Comparison of ENCODE assay signal across 31 cellular contexts in genomic region chr6:110125361-110125760, GRCh38. TPM values are rescaled to one million over a fixed set of nuclear protein-coding genes. Genes with fewer than 3 reads are reported as not detected.
DNase-seq lines count a peak whose midpoint lies in the region; ATAC-seq and TF ChIP-seq lines count a peak whose summit lies in the region.
"Had no signal": no experiment of that assay in that cellular context is flagged by ENCODE, and none has a peak within 500 bp of the region (broad histone marks: within the 10 kb centered on the region; RNA-seq: fewer than 3 reads in every experiment).

No MANE protein-coding gene starts in this region.

- H3K4me3 ChIP-seq in psoas muscle (no peak overlapping the region), upper lobe of right lung (no peak overlapping the region), heart left ventricle (no peak overlapping the region)
- H3K4me3 ChIP-seq: adrenal gland, GM23248, PC-9 had no signal

- peak; percentile 47 for DNase-seq in COR-L47 (lab: John Stamatoyannopoulos, UW)
- DNase-seq in DMS79 treated with DMSO at 0.1 percent for 48 hours (lab: John Stamatoyannopoulos, UW): peak; percentile 84
- DNase-seq in NCI-H1417 treated with DMSO at 0.1 percent for 48 hours (lab: John Stamatoyannopoulos, UW): peak; percentile 39
- DNase-seq in NCI-H345 treated with DMSO at 0.1 percent for 48 hours (lab: John Stamatoyannopoulos, UW; ENCODE audit: unreplicated experiment): peak; percentile 67
- no peak for DNase-seq in psoas muscle
- no peak for DNase-seq in GF-D8 (lab: John Stamatoyannopoulos, UW)
- DNase-seq in upper lobe of right lung: no peak
- DNase-seq in heart left ventricle: no peak
- DNase-seq: ACHN; activated CD4-positive, alpha-beta memory T cell treated with anti-CD3 and anti-CD28 coated beads for 36 hours; activated CD4-positive, alpha-beta T cell treated with anti-CD3 and anti-CD28 coated beads for 1 hour; activated CD8-positive, alpha-beta memory T cell treated with anti-CD3 and anti-CD28 coated beads, Interleukin-2, amount 50 U/mL, for 4 hours; activated naive CD4-positive, alpha-beta T cell treated with anti-CD3 and anti-CD28 coated beads for 36 hours; adrenal gland; BE2C; CD8-positive, alpha-beta T cell; central memory CD4-positive, alpha-beta T cell; effector memory CD8-positive, alpha-beta T cell; GM23248; hypothalamus; immature natural killer cell; left cardiac atrium; NCI-H1694; NCI-H226; occipital lobe; PC-9; T-helper 17 cell had no signal

- no peaks in the 10 kb centered on the region for H3K4me1 ChIP-seq in psoas muscle
- no peaks in the 10 kb centered on the region for H3K4me1 ChIP-seq in upper lobe of right lung
- H3K4me1 ChIP-seq in heart left ventricle: no peaks in the 10 kb centered on the region
- H3K4me1 ChIP-seq: adrenal gland, BE2C had no signal

- H3K36me3 ChIP-seq in psoas muscle (ENCODE audit: insufficient read depth in 1 of 2, low read depth in 1 of 2) (no peaks in the 10 kb centered on the region), upper lobe of right lung (no peaks in the 10 kb centered on the region), heart left ventricle (no peaks in the 10 kb centered on the region)
- H3K36me3 ChIP-seq: adrenal gland had no signal

- intact Hi-C loops in psoas muscle (cut with DNase I): no loop called here
- intact Hi-C loops in upper lobe of right lung (cut with DNase I): no loop called here
- intact Hi-C loops in heart left ventricle (cut with DNase I): no loop called here

- no peak overlapping the region for H3K27ac ChIP-seq in psoas muscle
- H3K27ac ChIP-seq in upper lobe of right lung: no peak overlapping the region
- no peak overlapping the region for H3K27ac ChIP-seq in heart left ventricle
- H3K27ac ChIP-seq: adrenal gland, GM23248, PC-9 had no signal

- ATAC-seq in psoas muscle (no peak), upper lobe of right lung (no peak), heart left ventricle (no peak)
- ATAC-seq: CD8-positive, alpha-beta T cell; effector memory CD8-positive, alpha-beta T cell; left cardiac atrium; natural killer cell treated with Interleukin-12 subunit alpha and Interleukin-12 subunit beta and Interleukin-15 and Interleukin-18, amount 100 ng/mL, for 72 hours; Right ventricle myocardium inferior; SK-N-SH treated with all-trans-retinoic acid at 6 μM for 48 hours; stimulated activated effector memory CD8-positive, alpha-beta T cell treated with anti-CD3 and anti-CD28 coated beads, Interleukin-12 subunit alpha, Interleukin-12 subunit beta, amount 100 ng/mL, for 72 hours; T-helper 17 cell had no signal

- H3K9me3 ChIP-seq in psoas muscle (no peaks in the 10 kb centered on the region), upper lobe of right lung (no peaks in the 10 kb centered on the region), heart left ventricle (peaks cover 0 to 16% (median 0%) of the 10 kb centered on the region in 12 donors)
- H3K9me3 ChIP-seq: adrenal gland, BE2C had no signal

- TF ChIP-seq CTCF in psoas muscle (IDR thresholded peaks at IDR 0.05) (no peak), upper lobe of right lung (IDR thresholded peaks at IDR 0.05) (no peak), heart left ventricle (IDR thresholded peaks at IDR 0.05) (no peak)

- no peak for TF ChIP-seq POLR2A in heart left ventricle (IDR thresholded peaks at IDR 0.05)

- no peaks in the 10 kb centered on the region for H3K27me3 ChIP-seq in psoas muscle (ENCODE audit: insufficient read depth in 3 of 3, low read length in 2 of 3)
- H3K27me3 ChIP-seq in upper lobe of right lung: no peaks in the 10 kb centered on the region
- no peaks in the 10 kb centered on the region for H3K27me3 ChIP-seq in heart left ventricle
- H3K27me3 ChIP-seq: adrenal gland, BE2C had no signal

RNA-seq across cellular contexts. Expression of gene WASF1, which starts 54.1 kb away (rescaled TPM):
- total RNA-seq in psoas muscle (1 to 10 TPM in 1 of 4 donors, under 1 TPM in 3; 0.47 to 1.1 (median 0.81) TPM), upper lobe of right lung (3.6 TPM), heart left ventricle (1 to 10 TPM in 5 of 9 donors, under 1 TPM in 4; 0.54 to 4.2 (median 1.3) TPM)
- polyA plus RNA-seq in psoas muscle (1 to 10 TPM in 2 of 3 donors, under 1 TPM in 1; 0.90 to 5.3 (median 2.3) TPM), heart left ventricle (1 to 10 TPM in 1 of 2 donors, under 1 TPM in 1; 0.72 to 2.1 TPM)

RNA-seq across cellular contexts. Expression of gene CDC40, which starts 54.9 kb away (rescaled TPM):
- 10 to 100 TPM in 3 of 4 donors, 1 to 10 TPM in 1; 8.5 to 18.9 (median 14.1) TPM for total RNA-seq in psoas muscle
- polyA plus RNA-seq in psoas muscle: 10 to 100 TPM in 2 of 3 donors, 1 to 10 TPM in 1; 9.8 to 27.7 (median 13.7) TPM
- total RNA-seq in upper lobe of right lung: 20.5 TPM
- total RNA-seq in heart left ventricle: 10 to 100 TPM in 8 of 9 donors, 1 to 10 TPM in 1; 9.8 to 23.5 (median 15.9) TPM
- 10 to 100 TPM in 1 of 2 donors, 1 to 10 TPM in 1; 5.8 to 10.5 TPM for polyA plus RNA-seq in heart left ventricle

Comparison
In these comparisons a context has a peak if more than half of its experiments do, and no peak if none do; other contexts are left out.
1. DNase-seq: peak in COR-L47 (single experiment), DMS79 treated with DMSO at 0.1 percent for 48 hours (single experiment), NCI-H1417 treated with DMSO at 0.1 percent for 48 hours (single experiment) and NCI-H345 treated with DMSO at 0.1 percent for 48 hours (single experiment); none in psoas muscle (0 of 2), GF-D8 (single experiment), upper lobe of right lung (single experiment) and heart left ventricle (0 of 5).